Comparison of ENCODE assay signal across 1 cellular context in genomic region chr2:11466307-11467125, GRCh38.
TF ChIP-seq lines count a peak whose summit lies in the region.

No MANE protein-coding gene starts in this region.

TF ChIP-seq in K562, 482 proteins besides CTCF, POLR2A, EP300 and RAD21 (continued from another document):
- TF ChIP-seq E2F8 (IDR thresholded peaks at IDR 0.05; ENCODE audit: low read depth, partially characterized antibody) (peak; percentile 39), HSF4 (CRISPR knock-in tag; IDR thresholded peaks at IDR 0.05; ENCODE audit: borderline replicate concordance) (no peak), DPF2 (IDR thresholded peaks at IDR 0.05) (0 out of 2 replicates have a peak, but pooled peaks have one; percentile 66), EZH2 (IDR thresholded peaks at IDR 0.05; ENCODE audit: borderline replicate concordance, low read depth, low read length) (no peak), ZNF740 (CRISPR knock-in tag; IDR thresholded peaks at IDR 0.05) (no peak), ZNF740 (tag; IDR thresholded peaks at IDR 0.05) (0 out of 4 replicates have a peak, but pooled peaks of 1 of the 2 experiments have one; percentile 4), PRDM10 (IDR thresholded peaks at IDR 0.05; ENCODE audit: partially characterized antibody) (no peak), NFATC3 (IDR thresholded peaks at IDR 0.05) (peak; percentile 58; the same call in 1 of the 2 replicates), TCF3 (CRISPR knock-in tag; IDR thresholded peaks at IDR 0.05) (no peak), ZKSCAN1 (IDR thresholded peaks at IDR 0.05; ENCODE audit: low read depth, low read length) (no peak), LARP7 (IDR thresholded peaks at IDR 0.05) (no peak), ERF (CRISPR knock-in tag; IDR thresholded peaks at IDR 0.05) (no peak), GATA2 (CRISPR knock-in tag; IDR thresholded peaks at IDR 0.05) (no peak), MTA1 (IDR thresholded peaks at IDR 0.05; ENCODE audit: borderline replicate concordance) (peak; percentile 76; the same call in 1 of the 2 replicates), USF2 (CRISPR knock-in tag; IDR thresholded peaks at IDR 0.05) (no peak), ZBED1 (IDR thresholded peaks at IDR 0.05) (no peak), HLTF (IDR thresholded peaks at IDR 0.05) (0 out of 2 replicates have a peak, but pooled peaks have one; percentile 24), ZNF217 (CRISPR knock-in tag; IDR thresholded peaks at IDR 0.05) (no peak), ZNF3 (CRISPR knock-in tag; IDR thresholded peaks at IDR 0.05) (0 out of 2 replicates have a peak, but pooled peaks have one; percentile 8), TEAD1 (CRISPR knock-in tag; IDR thresholded peaks at IDR 0.05) (no peak), RCOR1 (IDR thresholded peaks at IDR 0.05; ENCODE audit: borderline replicate concordance in 1 of 2, low read depth in 2 of 2, low read length in 2 of 2) (no peak), SIRT6 (IDR thresholded peaks at IDR 0.05; ENCODE audit: low read depth, low read length) (no peak), ZNF668 (CRISPR knock-in tag; IDR thresholded peaks at IDR 0.05) (0 out of 2 replicates have a peak, but pooled peaks have one; percentile 8), BRD4 (IDR thresholded peaks at IDR 0.05) (no peak), KDM5B (IDR thresholded peaks at IDR 0.05; ENCODE audit: insufficient replicate concordance, low read depth, low read length) (no peak), CREB5 (CRISPR knock-in tag; IDR thresholded peaks at IDR 0.05) (no peak)
